ENCODE assay signal across 7 cellular contexts in the genomic region with DNA sequence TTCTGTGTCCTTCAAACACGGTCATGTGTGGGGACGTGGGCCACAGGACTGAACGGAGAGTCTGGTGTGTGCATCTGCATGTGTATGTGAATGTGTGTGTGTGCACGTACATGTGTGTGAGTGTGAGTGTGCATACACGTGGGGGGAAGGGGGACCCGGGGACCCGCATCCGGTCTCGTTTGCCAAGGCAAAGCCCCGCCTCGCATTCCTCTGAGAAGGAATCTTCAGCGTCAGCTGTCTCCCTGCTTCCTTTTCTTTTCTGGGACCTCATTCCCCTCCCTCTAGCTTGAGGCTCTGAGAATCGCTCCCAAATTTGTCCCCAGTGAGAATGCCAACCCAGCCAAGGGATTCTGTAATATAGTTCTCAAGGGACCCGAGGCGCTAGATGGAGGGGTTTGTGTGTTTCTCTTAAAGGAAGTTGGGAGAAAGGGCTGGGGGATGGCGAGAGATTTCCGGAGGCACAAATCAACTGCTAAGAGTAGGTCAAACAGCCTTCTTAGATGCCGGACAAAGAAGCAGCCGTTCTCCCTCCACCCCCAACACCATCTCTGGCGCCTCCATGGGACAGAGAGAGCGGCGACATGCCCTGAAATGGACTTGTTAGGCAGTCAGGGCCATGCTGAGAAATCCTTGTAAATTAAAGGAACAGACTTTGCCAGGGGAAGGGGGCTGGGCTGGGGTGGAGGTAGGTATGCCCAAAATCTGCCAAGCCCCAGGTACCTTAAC. TPM values are rescaled to one million over a fixed set of nuclear protein-coding genes. Genes with fewer than 3 reads are reported as not detected.
DNase-seq lines count a peak whose midpoint lies in the region; ATAC-seq, FAIRE-seq and TF ChIP-seq lines count a peak whose summit lies in the region.

No MANE protein-coding gene starts in this region.

- H3K4me1 ChIP-seq in muscle layer of duodenum (ENCODE audit: control insufficient read depth in 1 of 2, insufficient read depth in 2 of 2, low read length in 2 of 2) (peaks cover 46 to 73% of the 10 kb centered on the region in 2 donors), vagina (peaks cover 100% of the 10 kb centered on the region)

- H3K27ac ChIP-seq in muscle layer of duodenum (ENCODE audit: low read length) (peak overlapping the region; percentile 96), vagina (peak overlapping the region; percentile 89)

- no peaks in the 10 kb centered on the region for H3K9me3 ChIP-seq in T-helper 17 cell (ENCODE audit: control insufficient read depth, low read length, poor library complexity, severe bottlenecking)
- no peaks in the 10 kb centered on the region for H3K9me3 ChIP-seq in muscle layer of duodenum (ENCODE audit: control insufficient read depth in 1 of 2, low read length in 2 of 2)
- no peaks in the 10 kb centered on the region for H3K9me3 ChIP-seq in vagina

- H3K27ac Mint-ChIP-seq in T-helper 17 cell, result peak overlapping the region; percentile 100

- ATAC-seq in T-helper 17 cell, result no peak

- TF ChIP-seq POLR2A in GM12891 (IDR thresholded peaks at IDR 0.05; ENCODE audit: low read depth, low read length) (0 out of 2 replicates have a peak, but pooled peaks have one; percentile 30), vagina (IDR thresholded peaks at IDR 0.05) (no peak)

- DNase-seq in GM12891 (ENCODE audit: insufficient read length, low spot score), result no peak
- DNase-seq in T-helper 17 cell, result no peak
- DNase-seq in epithelial cell of proximal tubule (ENCODE audit: low read depth), result no peak
- no peak for DNase-seq in vagina (ENCODE audit: extremely low spot score in 2 of 2)
- DNase-seq in NCI-H2196 treated with DMSO at 0.1 percent for 48 hours (lab: John Stamatoyannopoulos, UW; ENCODE audit: unreplicated experiment), result no peak
- DNase-seq in NCI-H510A treated with DMSO at 0.1 percent for 48 hours (lab: John Stamatoyannopoulos, UW), result no peak

- H3K27me3 Mint-ChIP-seq in T-helper 17 cell, result no peaks in the 10 kb centered on the region

- H3K27me3 ChIP-seq in muscle layer of duodenum (ENCODE audit: low read depth, low read length) (no peaks in the 10 kb centered on the region), vagina (no peaks in the 10 kb centered on the region)

- H3K4me3 Mint-ChIP-seq in T-helper 17 cell, result peak overlapping the region; percentile 94

- H3K36me3 ChIP-seq in muscle layer of duodenum (ENCODE audit: control insufficient read depth in 1 of 2, insufficient read depth in 2 of 2, low read length in 2 of 2), result no peaks in the 10 kb centered on the region
- H3K36me3 ChIP-seq in vagina, result no peaks in the 10 kb centered on the region

- H3K4me1 Mint-ChIP-seq in T-helper 17 cell, result peaks cover 85% of the 10 kb centered on the region

- intact Hi-C loops in vagina (cut with DNase I), result no loop called here

- no peaks in the 10 kb centered on the region for H3K36me3 Mint-ChIP-seq in T-helper 17 cell (ENCODE audit: low read depth)

- TF ChIP-seq CTCF in epithelial cell of proximal tubule (conservative IDR thresholded peaks at IDR 0.05; ENCODE audit: low read depth, low read length) (peak; percentile 12), vagina (IDR thresholded peaks at IDR 0.05) (no peak)

- FAIRE-seq in GM12891 (lab: Jason Lieb, UNC), result peak; percentile 89

- H3K4me3 ChIP-seq in epithelial cell of proximal tubule (ENCODE audit: low read depth, low read length) (no peak overlapping the region), muscle layer of duodenum (ENCODE audit: low read depth in 1 of 2, low read length in 2 of 2) (peak overlapping the region; percentile 32 to 56), vagina (peak overlapping the region; percentile 28 to 37)

TF ChIP-seq in GM12891, 5 proteins besides CTCF, POLR2A, EP300 and RAD21:
- TF ChIP-seq POLR2AphosphoS5 (IDR thresholded peaks at IDR 0.05; ENCODE audit: low read depth, low read length), result no peak
- TF ChIP-seq SPI1 (IDR thresholded peaks at IDR 0.05; ENCODE audit: low read depth, low read length), result no peak
- TF ChIP-seq TAF1 (IDR thresholded peaks at IDR 0.05; ENCODE audit: low read depth, low read length), result no peak
- TF ChIP-seq POU2F2 (IDR thresholded peaks at IDR 0.05; ENCODE audit: low read depth, low read length), result no peak
- TF ChIP-seq PAX5 (IDR thresholded peaks at IDR 0.05; ENCODE audit: insufficient read depth, low read length, severe bottlenecking), result no peak

RNA-seq across cellular contexts. Expression of a gene that starts 6.6 kb away (rescaled TPM):
- polyA plus RNA-seq in GM12891 (2012; ENCODE audit: low read depth, missing spikeins), result 8.1 TPM
- total RNA-seq in T-helper 17 cell, result 100 to 1,000 TPM in 1 of 2 donors, 10 to 100 TPM in 1; 99.8 to 119 TPM
- total RNA-seq in epithelial cell of proximal tubule, result 61.8 and 107 TPM in 2 replicates
- 34.6 TPM for total RNA-seq in vagina

RNA-seq across cellular contexts. Expression of a gene that starts 47.5 kb away (rescaled TPM):
- polyA plus RNA-seq in GM12891 (2012; ENCODE audit: low read depth, missing spikeins), result 8.5 TPM
- total RNA-seq in T-helper 17 cell (1 to 10 TPM; 1.1 to 1.2 TPM), epithelial cell of proximal tubule (15.2 and 27.0 TPM in 2 replicates), vagina (39.5 TPM)
